In genomic region chr14:25006961-25007795, GRCh38 we compare ENCODE assay signal across 1 cellular context.
TF ChIP-seq lines count a peak whose summit lies in the region.

No MANE protein-coding gene starts in this region.

TF ChIP-seq in SK-N-SH treated with all-trans-retinoic acid at 6 μM for 48 hours, 23 proteins besides CTCF, POLR2A, EP300 and RAD21 (continued from another document):
- no peak for TF ChIP-seq CREB5 (CRISPR knock-in tag; IDR thresholded peaks at IDR 0.05; ENCODE audit: low read depth)
- no peak for TF ChIP-seq ZNF565 (CRISPR knock-in tag; conservative IDR thresholded peaks at IDR 0.05; ENCODE audit: low read depth)
- TF ChIP-seq ESRRG (CRISPR knock-in tag; IDR thresholded peaks at IDR 0.05) = no peak
- TF ChIP-seq ISL1 (CRISPR knock-in tag; IDR thresholded peaks at IDR 0.05) = no peak
- TF ChIP-seq TCF4 (CRISPR knock-in tag; IDR thresholded peaks at IDR 0.05; ENCODE audit: borderline replicate concordance) = no peak
- TF ChIP-seq SNAI2 (CRISPR knock-in tag; IDR thresholded peaks at IDR 0.05) = no peak
- no peak for TF ChIP-seq CSRNP3 (CRISPR knock-in tag; IDR thresholded peaks at IDR 0.05)
- no peak for TF ChIP-seq GLIS3 (CRISPR knock-in tag; IDR thresholded peaks at IDR 0.05)
- no peak for TF ChIP-seq ZFP3 (CRISPR knock-in tag; IDR thresholded peaks at IDR 0.05)
- no peak for TF ChIP-seq ZFP30 (CRISPR knock-in tag; IDR thresholded peaks at IDR 0.05)
